Comparison of ENCODE assay signal across 8 cellular contexts in genomic region chr5:68285857-68286611, GRCh38.
DNase-seq lines count a peak whose midpoint lies in the region; ATAC-seq, FAIRE-seq and TF ChIP-seq lines count a peak whose summit lies in the region.

No MANE protein-coding gene starts in this region.

- H3K9me3 ChIP-seq in DND-41 (ENCODE audit: insufficient read depth, low read length, severe bottlenecking) (no peaks in the 10 kb centered on the region), keratinocyte (ENCODE audit: control insufficient read depth, low read depth, low read length) (no peaks in the 10 kb centered on the region), tibial artery (no peaks in the 10 kb centered on the region)

- peaks cover 2% of the 10 kb centered on the region for H3K9me1 ChIP-seq in keratinocyte (ENCODE audit: control insufficient read depth, extremely low read depth, insufficient read depth, low read length)

- H3K4me1 ChIP-seq in DND-41 (ENCODE audit: insufficient read depth, low read length) (peaks cover 84% of the 10 kb centered on the region), keratinocyte (ENCODE audit: control insufficient read depth, extremely low read depth, insufficient read depth, low read length) (peaks cover 22% of the 10 kb centered on the region), tibial artery (peaks cover 0 to 84% (median 42%) of the 10 kb centered on the region in 4 donors)

- H2AFZ ChIP-seq in DND-41 (ENCODE audit: low read depth, low read length): no peak overlapping the region
- H2AFZ ChIP-seq in keratinocyte (ENCODE audit: control insufficient read depth, low read length): no peak overlapping the region

- no peak overlapping the region for H3K4me3 ChIP-seq in DND-41 (ENCODE audit: low read depth in 1 of 2, low read length in 2 of 2)
- H3K4me3 ChIP-seq in keratinocyte (ENCODE audit: control insufficient read depth in 2 of 3, extremely low read depth in 1 of 3, insufficient read depth in 2 of 3, low read depth in 1 of 3, low read length in 3 of 3): no peak overlapping the region
- no peak overlapping the region for H3K4me3 ChIP-seq in tibial artery

- no peak for DNase-seq in DND-41
- peak; percentile 40 for DNase-seq in NCI-H2227 (lab: John Stamatoyannopoulos, UW; ENCODE audit: unreplicated experiment)
- DNase-seq in amniotic epithelial cell (ENCODE audit: low read depth): peak; percentile 55
- no peak for DNase-seq in keratinocyte (ENCODE audit: low read depth, low spot score)
- DNase-seq in tibial artery: no peak
- no peak for DNase-seq in HuH-7.5 (ENCODE audit: low spot score)

- H3K36me3 ChIP-seq in DND-41 (ENCODE audit: insufficient read depth, low read length) (peaks cover 51% of the 10 kb centered on the region), keratinocyte (ENCODE audit: control insufficient read depth in 2 of 2, extremely low read depth in 1 of 2, insufficient read depth in 2 of 2, low read length in 2 of 2) (peaks cover 0 to 7% of the 10 kb centered on the region in 2 experiments), tibial artery (peaks cover 33 to 46% (median 35%) of the 10 kb centered on the region in 3 donors)

- H3K4me2 ChIP-seq in DND-41 (ENCODE audit: insufficient read depth, low read length) (peak overlapping the region; percentile 47), keratinocyte (ENCODE audit: control insufficient read depth, extremely low read depth, insufficient read depth, low read depth, low read length) (no peak overlapping the region)

- no peak overlapping the region; the same call in 1 of the 2 replicates for H3K9ac ChIP-seq in DND-41 (ENCODE audit: low read depth, low read length)
- no peak overlapping the region for H3K9ac ChIP-seq in keratinocyte (ENCODE audit: control insufficient read depth, extremely low read depth, insufficient read depth, low read length)

- peaks cover 8% of the 10 kb centered on the region; the same call in 1 of the 2 replicates for H4K20me1 ChIP-seq in DND-41 (ENCODE audit: insufficient read depth, low read length)
- H4K20me1 ChIP-seq in keratinocyte (ENCODE audit: control insufficient read depth, extremely low read depth, insufficient read depth, low read length): no peaks in the 10 kb centered on the region

- H3K27me3 ChIP-seq in DND-41 (ENCODE audit: insufficient read depth, low read length, poor library complexity) (no peaks in the 10 kb centered on the region), keratinocyte (ENCODE audit: control insufficient read depth, extremely low read depth, insufficient read depth, low read length) (no peaks in the 10 kb centered on the region), tibial artery (no peaks in the 10 kb centered on the region)

- intact Hi-C loops in tibial artery (cut with DNase I; ENCODE audit: low total_unique reads): loop anchor here (5.0 kb wide), 2 partner anchors 176 to 676 kb away; no protein-coding TSS in a partner anchor

- TF ChIP-seq CTCF in DND-41 (IDR thresholded peaks at IDR 0.05; ENCODE audit: borderline replicate concordance, extremely low read depth, low read length, poor library complexity, severe bottlenecking) (peak; percentile 80), keratinocyte (optimal IDR thresholded peaks at IDR 0.05 in 1 of 3, IDR thresholded peaks at IDR 0.05 in 1 of 3, conservative IDR thresholded peaks at IDR 0.05 in 1 of 3; ENCODE audit: extremely low read depth in 1 of 3, insufficient read depth in 2 of 3, low read length in 3 of 3) (peak in 2 of 3 experiments; percentile 46 to 48), tibial artery (IDR thresholded peaks at IDR 0.05) (peak; percentile 64 to 86)

- ATAC-seq in DND-41 (ENCODE audit: insufficient read depth, low read depth) (no peak), HG02798 (IDR thresholded peaks at IDR 0.05; ENCODE audit: poor library complexity, unreplicated experiment) (no peak)

- dilution Hi-C loops in keratinocyte (cut with MboI; ENCODE audit: extremely low pct_ligation_motif_present, low sequenced_read_pairs): no loop called here

- FAIRE-seq in A204.1 (lab: Jason Lieb, UNC) (peak; percentile 76), keratinocyte (lab: Jason Lieb, UNC) (no peak)

- H3K27ac ChIP-seq in DND-41 (ENCODE audit: low read length) (peak overlapping the region; percentile 88), keratinocyte (ENCODE audit: control insufficient read depth, insufficient read depth, low read length) (no peak overlapping the region), tibial artery (peak overlapping the region; percentile 23 to 86)

- H3K79me2 ChIP-seq in DND-41 (ENCODE audit: insufficient read depth, low read length) (peaks cover 89% of the 10 kb centered on the region), keratinocyte (ENCODE audit: control insufficient read depth, insufficient read depth, low read length) (no peaks in the 10 kb centered on the region)

Comparison
In these comparisons a context has a peak if more than half of its experiments do, and no peak if none do; other contexts are left out.
1. DNase-seq: peak in NCI-H2227 (single experiment) and amniotic epithelial cell (single experiment); none in DND-41 (single experiment), keratinocyte (single experiment), tibial artery (0 of 2) and HuH-7.5 (single experiment).
2. Peak in every context shown above with its lines, with median percentiles within 50 percentile points of each other: CTCF ChIP-seq.